ENCODE assay signal across 12 cellular contexts in the genomic region with DNA sequence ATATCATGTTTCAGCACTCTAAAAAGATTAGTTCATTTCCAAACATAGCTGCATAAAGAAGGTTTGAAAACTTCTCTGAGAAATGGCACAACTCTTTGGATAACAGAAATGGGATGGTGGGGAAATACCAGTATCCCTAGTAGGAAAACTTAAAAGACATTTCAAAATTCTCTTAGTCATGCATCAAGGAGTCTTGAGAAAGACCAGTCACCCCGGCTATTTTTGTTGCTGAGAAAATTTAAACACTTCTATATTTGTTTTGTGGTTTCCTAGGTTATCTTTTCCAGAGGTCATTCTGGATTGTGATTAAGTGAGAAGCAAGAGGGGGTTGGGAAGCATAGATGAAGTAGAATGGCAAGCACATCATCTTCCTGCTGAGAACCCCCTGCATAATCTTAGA.
A peak's percentile ranks its signal among the peaks of the same experiment; 100 is the strongest.
DNase-seq lines count a peak whose midpoint lies in the region; TF ChIP-seq lines count a peak whose summit lies in the region.
"Had no signal": no experiment of that assay in that cellular context is flagged by ENCODE, and none has a peak within 500 bp of the region (broad histone marks: within the 10 kb centered on the region; RNA-seq: fewer than 3 reads in every experiment).

No MANE protein-coding gene starts in this region.

- H3K36me3 ChIP-seq in esophagus muscularis mucosa (no peaks in the 10 kb centered on the region), rectal smooth muscle tissue (ENCODE audit: control insufficient read depth, insufficient read depth, low read length) (no peaks in the 10 kb centered on the region)

- TF ChIP-seq CTCF in esophagus muscularis mucosa (IDR thresholded peaks at IDR 0.05) (no peak), dorsolateral prefrontal cortex (IDR thresholded peaks at IDR 0.05 in 54 of 56, conservative IDR thresholded peaks at IDR 0.05 in 2 of 56; ENCODE audit: low read depth in 1 of 56, partially characterized antibody in 56 of 56) (no peak)

- H3K27ac ChIP-seq in esophagus muscularis mucosa (replicated peaks in 1 of 4) (peak overlapping the region; percentile 68 to 82 (median 75)), rectal smooth muscle tissue (ENCODE audit: low read depth, low read length) (peak overlapping the region; percentile 88), dorsolateral prefrontal cortex (no peak overlapping the region)

- WGBS in esophagus muscularis mucosa = 25% methylated on average over 1 of the region's 1 CpG

- H3K4me1 ChIP-seq in esophagus muscularis mucosa (peaks cover 10 to 45% (median 29%) of the 10 kb centered on the region in 4 donors), rectal smooth muscle tissue (ENCODE audit: control insufficient read depth, insufficient read depth, low read length) (peaks cover 22% of the 10 kb centered on the region)

- DNase-seq in Daoy (ENCODE audit: low read depth) (peak; percentile 56), NOMO-1 treated with DMSO at 0.1 percent for 48 hours (lab: John Stamatoyannopoulos, UW; ENCODE audit: unreplicated experiment) (peak; percentile 77), esophagus muscularis mucosa (ENCODE audit: extremely low spot score) (no peak), NCI-H1048 (lab: John Stamatoyannopoulos, UW) (no peak), dorsolateral prefrontal cortex (no peak), NCI-H2196 treated with DMSO at 0.1 percent for 48 hours (lab: John Stamatoyannopoulos, UW; ENCODE audit: unreplicated experiment) (no peak), NCI-H2171 (lab: John Stamatoyannopoulos, UW) (no peak)
- DNase-seq: activated B cell treated with CpG ODN at 0.5 μM for 24 hours; natural killer cell; NCI-H1694 treated with DMSO at 0.1 percent for 48 hours; stimulated activated CD4-positive, alpha-beta T cell treated with anti-CD3 and anti-CD28 coated beads, Interleukin-15, amount 100 ng/mL, for 24 hours had no signal

- no peak overlapping the region for H3K9ac ChIP-seq in rectal smooth muscle tissue (ENCODE audit: low read length)

- no peak for TF ChIP-seq POLR2A in esophagus muscularis mucosa (IDR thresholded peaks at IDR 0.05; ENCODE audit: low read depth)

- intact Hi-C loops in esophagus muscularis mucosa (cut with DNase I) (loop anchor here (5.0 to 10.0 kb wide), 2 partner anchors 34 to 48 kb away; no protein-coding TSS in a partner anchor), dorsolateral prefrontal cortex (cut with DNase I) (no loop called here)

- H3K9me3 ChIP-seq in esophagus muscularis mucosa = no peaks in the 10 kb centered on the region

- no peak for TF ChIP-seq EP300 in esophagus muscularis mucosa (IDR thresholded peaks at IDR 0.05)

- H3K27me3 ChIP-seq in esophagus muscularis mucosa (no peaks in the 10 kb centered on the region), rectal smooth muscle tissue (ENCODE audit: control insufficient read depth, insufficient read depth, low read length) (no peaks in the 10 kb centered on the region), dorsolateral prefrontal cortex (no peaks in the 10 kb centered on the region)

- H3K4me3 ChIP-seq in esophagus muscularis mucosa = no peak overlapping the region
- no peak overlapping the region for H3K4me3 ChIP-seq in rectal smooth muscle tissue (ENCODE audit: low read length)
- H3K4me3 ChIP-seq in dorsolateral prefrontal cortex = no peak overlapping the region

Comparison
In these comparisons a context has a peak if more than half of its experiments do, and no peak if none do; other contexts are left out.
1. DNase-seq: peak in Daoy (single experiment) and NOMO-1 treated with DMSO at 0.1 percent for 48 hours (single experiment); none in esophagus muscularis mucosa (single experiment), NCI-H1048 (single experiment), dorsolateral prefrontal cortex (0 of 10), NCI-H2196 treated with DMSO at 0.1 percent for 48 hours (single experiment) and NCI-H2171 (single experiment).
2. H3K27ac ChIP-seq: peak in esophagus muscularis mucosa (4 of 4) and rectal smooth muscle tissue (single experiment); none in dorsolateral prefrontal cortex (0 of 59).